In genomic region chr9:95023217-95024003, GRCh38 we compare ENCODE assay signal across 9 cellular contexts.
DNase-seq lines count a peak whose midpoint lies in the region; ATAC-seq and TF ChIP-seq lines count a peak whose summit lies in the region.
"Had no signal": no experiment of that assay in that cellular context is flagged by ENCODE, and none has a peak within 500 bp of the region (broad histone marks: within the 10 kb centered on the region; RNA-seq: fewer than 3 reads in every experiment).

No MANE protein-coding gene starts in this region.

- peak overlapping the region; percentile 60 to 61 for H3K27ac ChIP-seq in prostate gland
- no peak overlapping the region for H3K27ac ChIP-seq in effector memory CD4-positive, alpha-beta T cell (ENCODE audit: insufficient read depth, low read length, poor library complexity, severe bottlenecking)

- TF ChIP-seq POLR2A in prostate gland (IDR thresholded peaks at IDR 0.05), result no peak

- 39% methylated on average over 9 of the region's 9 CpGs for WGBS in prostate gland

- no peaks in the 10 kb centered on the region for H3K36me3 ChIP-seq in prostate gland
- H3K36me3 ChIP-seq in effector memory CD4-positive, alpha-beta T cell (ENCODE audit: control insufficient read depth, insufficient read depth, low read length), result no peaks in the 10 kb centered on the region

- DNase-seq in Caki2 (ENCODE audit: low read depth), result peak; percentile 88
- DNase-seq in RPMI7951 (ENCODE audit: low read depth), result peak; percentile 77
- DNase-seq in fibroblast of the aortic adventitia (ENCODE audit: low read depth), result peak; percentile 92
- no peak for DNase-seq in prostate gland (ENCODE audit: low spot score)
- no peak for DNase-seq in SKM-1 (lab: John Stamatoyannopoulos, UW; ENCODE audit: unreplicated experiment)
- no peak for DNase-seq in effector memory CD4-positive, alpha-beta T cell

- H3K4me1 ChIP-seq in prostate gland (replicated peaks), result peaks cover 3% of the 10 kb centered on the region
- H3K4me1 ChIP-seq in effector memory CD4-positive, alpha-beta T cell (ENCODE audit: control insufficient read depth, insufficient read depth, low read length, poor library complexity, severe bottlenecking), result no peaks in the 10 kb centered on the region

- in situ Hi-C loops in Caki2 (cut with HindIII; ENCODE audit: low pct_unique_long_range_greater_than_20kb, low sequenced_read_pairs), result no loop called here

- ATAC-seq in HG03439 (IDR thresholded peaks at IDR 0.05; ENCODE audit: unreplicated experiment) (no peak), GM19452 (IDR thresholded peaks at IDR 0.05; ENCODE audit: unreplicated experiment) (no peak)
- ATAC-seq: activated naive CD4-positive, alpha-beta T cell treated with anti-CD3 and anti-CD28 coated beads, Interleukin-2, amount 50 U/mL, for 72 hours had no signal

- H3K4me3 ChIP-seq in fibroblast of the aortic adventitia (ENCODE audit: low read depth, low read length) (peak overlapping the region; percentile 1), prostate gland (no peak overlapping the region)
- H3K4me3 ChIP-seq in effector memory CD4-positive, alpha-beta T cell (ENCODE audit: insufficient read depth, low read depth, low read length, poor library complexity, severe bottlenecking), result no peak overlapping the region

- H3K27me3 ChIP-seq in prostate gland (replicated peaks; ENCODE audit: insufficient read depth), result no peaks in the 10 kb centered on the region
- H3K27me3 ChIP-seq in effector memory CD4-positive, alpha-beta T cell (replicated peaks; ENCODE audit: control insufficient read depth, insufficient read depth, low read length, poor library complexity, severe bottlenecking), result no peaks in the 10 kb centered on the region

- no peaks in the 10 kb centered on the region for H3K9me3 ChIP-seq in prostate gland
- H3K9me3 ChIP-seq in effector memory CD4-positive, alpha-beta T cell (ENCODE audit: control insufficient read depth, low read length), result no peaks in the 10 kb centered on the region

- intact Hi-C loops in prostate gland (cut with DNase I), result no loop called here

- TF ChIP-seq CTCF in fibroblast of the aortic adventitia (IDR thresholded peaks at IDR 0.05; ENCODE audit: insufficient read depth, low read length), result no peak
- TF ChIP-seq CTCF in prostate gland (IDR thresholded peaks at IDR 0.05), result no peak

Comparison
In these comparisons a context has a peak if more than half of its experiments do, and no peak if none do; other contexts are left out.
1. DNase-seq: peak in Caki2 (single experiment), RPMI7951 (single experiment) and fibroblast of the aortic adventitia (single experiment); none in prostate gland (single experiment), SKM-1 (single experiment) and effector memory CD4-positive, alpha-beta T cell (0 of 3).